ENCODE assay signal across 10 cellular contexts in genomic region chr1:7300893-7301292, GRCh38.
DNase-seq lines count a peak whose midpoint lies in the region; ATAC-seq, FAIRE-seq and TF ChIP-seq lines count a peak whose summit lies in the region.
"Had no signal": no experiment of that assay in that cellular context is flagged by ENCODE, and none has a peak within 500 bp of the region (broad histone marks: within the 10 kb centered on the region; RNA-seq: fewer than 3 reads in every experiment).

No MANE protein-coding gene starts in this region.

- H3K4me3 ChIP-seq in A673 (ENCODE audit: low read depth, low read length, poor library complexity, severe bottlenecking) (no peak overlapping the region), astrocyte of the cerebellum (ENCODE audit: low read depth, low read length) (no peak overlapping the region), keratinocyte (ENCODE audit: control insufficient read depth in 2 of 3, extremely low read depth in 1 of 3, insufficient read depth in 2 of 3, low read depth in 1 of 3, low read length in 3 of 3) (no peak overlapping the region), lower lobe of right lung (no peak overlapping the region), GM23338 (no peak overlapping the region), left ventricle myocardium inferior (no peak overlapping the region)
- H3K4me3 ChIP-seq: BLaER1 had no signal

- H4K20me1 ChIP-seq in keratinocyte (ENCODE audit: control insufficient read depth, extremely low read depth, insufficient read depth, low read length): no peaks in the 10 kb centered on the region
- no peaks in the 10 kb centered on the region for H4K20me1 ChIP-seq in GM23338 (replicated peaks; ENCODE audit: insufficient read depth)
- H4K20me1 ChIP-seq: BLaER1 had no signal

- H3K9me3 Mint-ChIP-seq in GM23338: peaks cover 9% of the 10 kb centered on the region

- H3K36me3 ChIP-seq in A673 (ENCODE audit: insufficient read depth, low read length, poor library complexity, severe bottlenecking) (no peaks in the 10 kb centered on the region), keratinocyte (ENCODE audit: control insufficient read depth in 2 of 2, extremely low read depth in 1 of 2, insufficient read depth in 2 of 2, low read length in 2 of 2) (no peaks in the 10 kb centered on the region), lower lobe of right lung (no peaks in the 10 kb centered on the region), GM23338 (ENCODE audit: insufficient read depth) (no peaks in the 10 kb centered on the region), left ventricle myocardium inferior (no peaks in the 10 kb centered on the region)
- H3K36me3 ChIP-seq: BLaER1 had no signal

- TF ChIP-seq CTCF in A673 (conservative IDR thresholded peaks at IDR 0.05; ENCODE audit: low read depth, low read length): no peak
- TF ChIP-seq CTCF in astrocyte of the cerebellum (IDR thresholded peaks at IDR 0.05; ENCODE audit: low read depth, low read length, missing control alignments): no peak
- no peak for TF ChIP-seq CTCF in keratinocyte (optimal IDR thresholded peaks at IDR 0.05 in 1 of 3, IDR thresholded peaks at IDR 0.05 in 1 of 3, conservative IDR thresholded peaks at IDR 0.05 in 1 of 3; ENCODE audit: extremely low read depth in 1 of 3, insufficient read depth in 2 of 3, low read length in 3 of 3)
- no peak for TF ChIP-seq CTCF in lower lobe of right lung (IDR thresholded peaks at IDR 0.05)
- TF ChIP-seq CTCF in GM23338 (conservative IDR thresholded peaks at IDR 0.05; ENCODE audit: low read depth in 2 of 2): no peak
- no peak for TF ChIP-seq CTCF in left ventricle myocardium inferior (IDR thresholded peaks at IDR 0.05; ENCODE audit: borderline replicate concordance)

- peaks cover 51% of the 10 kb centered on the region for H3K4me1 ChIP-seq in A673 (ENCODE audit: insufficient read depth, low read length, poor library complexity, severe bottlenecking)
- H3K4me1 ChIP-seq in keratinocyte (ENCODE audit: control insufficient read depth, extremely low read depth, insufficient read depth, low read length): peaks cover 21% of the 10 kb centered on the region
- peaks cover 5% of the 10 kb centered on the region for H3K4me1 ChIP-seq in lower lobe of right lung
- peaks cover 28% of the 10 kb centered on the region for H3K4me1 ChIP-seq in GM23338 (ENCODE audit: insufficient read depth)
- H3K4me1 ChIP-seq in left ventricle myocardium inferior: peaks cover 22% of the 10 kb centered on the region

- FAIRE-seq in keratinocyte (lab: Jason Lieb, UNC): no peak

- H3K27me3 Mint-ChIP-seq in GM23338 (ENCODE audit: insufficient read depth, low read depth, poor library complexity): peaks cover 4% of the 10 kb centered on the region

- H3K9me2 ChIP-seq in GM23338 (ENCODE audit: insufficient read depth): peaks cover 7% of the 10 kb centered on the region; the same call in 1 of the 2 replicates

- H3K27ac Mint-ChIP-seq in GM23338: no peak overlapping the region

- peaks cover 8% of the 10 kb centered on the region; the same call in 2 of the 3 replicates for H3K36me3 Mint-ChIP-seq in GM23338 (ENCODE audit: low read depth)

- H3K27ac ChIP-seq in A673 (ENCODE audit: low read depth, low read length, poor library complexity, severe bottlenecking) (no peak overlapping the region), keratinocyte (ENCODE audit: control insufficient read depth, insufficient read depth, low read length) (no peak overlapping the region), lower lobe of right lung (no peak overlapping the region), GM23338 (ENCODE audit: low read depth) (no peak overlapping the region), left ventricle myocardium inferior (replicated peaks) (no peak overlapping the region)
- H3K27ac ChIP-seq: BLaER1 had no signal

- CTCF ChIA-PET in A673 (lab: Charles Lee): no interaction called here

- H3K4me1 Mint-ChIP-seq in GM23338: peaks cover 64% of the 10 kb centered on the region

- H3K79me2 ChIP-seq in keratinocyte (ENCODE audit: control insufficient read depth, insufficient read depth, low read length) (no peaks in the 10 kb centered on the region), GM23338 (replicated peaks; ENCODE audit: insufficient read depth) (no peaks in the 10 kb centered on the region)

- dilution Hi-C loops in keratinocyte (cut with MboI; ENCODE audit: extremely low pct_ligation_motif_present, low sequenced_read_pairs): no loop called here

- no TSS peak for BruUV-seq in A673 (replicated peaks; lab: Mats Ljungman, UMichigan)

- no peak overlapping the region for H3K4me3 Mint-ChIP-seq in GM23338

- H2AFZ ChIP-seq in keratinocyte (ENCODE audit: control insufficient read depth, low read length) (no peak overlapping the region), GM23338 (no peak overlapping the region)

- POLR2A ChIA-PET in A673 (lab: Charles Lee; ENCODE audit: low non-redundant PET): no interaction called here

- no peaks in the 10 kb centered on the region; the same call in 1 of the 2 replicates for H3F3A ChIP-seq in GM23338 (replicated peaks; ENCODE audit: low read depth)

- no peaks in the 10 kb centered on the region for H3K9me1 ChIP-seq in keratinocyte (ENCODE audit: control insufficient read depth, extremely low read depth, insufficient read depth, low read length)

- H3K27me3 ChIP-seq in A673 (replicated peaks; ENCODE audit: insufficient read depth, low read depth, low read length, poor library complexity) (no peaks in the 10 kb centered on the region), keratinocyte (ENCODE audit: control insufficient read depth, extremely low read depth, insufficient read depth, low read length) (no peaks in the 10 kb centered on the region), lower lobe of right lung (ENCODE audit: low read depth) (no peaks in the 10 kb centered on the region), GM23338 (ENCODE audit: insufficient read depth) (no peaks in the 10 kb centered on the region), left ventricle myocardium inferior (ENCODE audit: low read depth) (peaks cover 4% of the 10 kb centered on the region)
- H3K27me3 ChIP-seq: BLaER1 had no signal

- no peaks in the 10 kb centered on the region for H3K9me3 ChIP-seq in A673 (ENCODE audit: low read depth, low read length, poor library complexity, severe bottlenecking)
- H3K9me3 ChIP-seq in keratinocyte (ENCODE audit: control insufficient read depth, low read depth, low read length): no peaks in the 10 kb centered on the region
- peaks cover 7% of the 10 kb centered on the region for H3K9me3 ChIP-seq in lower lobe of right lung
- H3K9me3 ChIP-seq in left ventricle myocardium inferior (replicated peaks): peaks cover 25% of the 10 kb centered on the region

- intact Hi-C loops in A673 (cut with micrococcal nuclease; ENCODE audit: unreplicated experiment): loop anchor here (10.0 kb wide), 1 partner anchor 244 kb away; no protein-coding TSS in a partner anchor
- intact Hi-C loops in lower lobe of right lung (cut with DNase I): no loop called here
- intact Hi-C loops in left ventricle myocardium inferior (cut with micrococcal nuclease): no loop called here

- DNase-seq in A673 (ENCODE audit: low spot score): peak; percentile 77
- peak; percentile 31 for DNase-seq in HPDE6-E6E7 (ENCODE audit: extremely low spot score)
- peak; percentile 87 for DNase-seq in astrocyte of the cerebellum (ENCODE audit: low read depth)
- peak; percentile 7 for DNase-seq in keratinocyte (ENCODE audit: low read depth, low spot score)
- DNase-seq in lower lobe of right lung: no peak
- no peak for DNase-seq in GM23338 (ENCODE audit: low spot score)
- no peak for DNase-seq in left ventricle myocardium inferior
- no peak for DNase-seq in GM19240 (ENCODE audit: insufficient read length, low spot score)
- DNase-seq: activated gamma-delta T cell had no signal

- no peak overlapping the region for H3K9ac ChIP-seq in keratinocyte (ENCODE audit: control insufficient read depth, extremely low read depth, insufficient read depth, low read length)
- H3K9ac ChIP-seq: BLaER1 had no signal

- in situ Hi-C loops in astrocyte of the cerebellum (cut with HindIII; ENCODE audit: low sequenced_read_pairs): loop anchor here (5.0 kb wide), 1 partner anchor 96 kb away; no protein-coding TSS in a partner anchor

- no peak for ATAC-seq in lower lobe of right lung
- no peak for ATAC-seq in GM23338

- H3K4me2 ChIP-seq in keratinocyte (ENCODE audit: control insufficient read depth, extremely low read depth, insufficient read depth, low read depth, low read length): no peak overlapping the region
- no peak overlapping the region for H3K4me2 ChIP-seq in GM23338
- H3K4me2 ChIP-seq: BLaER1 had no signal

TF ChIP-seq in GM23338, 12 proteins besides CTCF, POLR2A, EP300 and RAD21 (continues in another document):
- no peak for TF ChIP-seq ZNF331 (CRISPR knock-in tag; IDR thresholded peaks at IDR 0.05; ENCODE audit: low read depth)

Comparison
In these comparisons a context has a peak if more than half of its experiments do, and no peak if none do; other contexts are left out.
1. DNase-seq: peak in A673 (single experiment), HPDE6-E6E7 (single experiment), astrocyte of the cerebellum (single experiment) and keratinocyte (single experiment); none in lower lobe of right lung (single experiment), GM23338 (single experiment), left ventricle myocardium inferior (single experiment) and GM19240 (single experiment).